10 cellular contexts compared by ENCODE assay signal in genomic region chr2:167844714-167845530, GRCh38.
DNase-seq lines count a peak whose midpoint lies in the region; ATAC-seq and TF ChIP-seq lines count a peak whose summit lies in the region.
"Had no signal": no experiment of that assay in that cellular context is flagged by ENCODE, and none has a peak within 500 bp of the region (broad histone marks: within the 10 kb centered on the region; RNA-seq: fewer than 3 reads in every experiment).

No MANE protein-coding gene starts in this region.

- peak overlapping the region; percentile 27 for H3K9ac ChIP-seq in endodermal cell (ENCODE audit: extremely low read depth, low read length, poor library complexity, severe bottlenecking)

- H3K4me3 ChIP-seq in GM23338, result no peak overlapping the region
- H3K4me3 ChIP-seq in endodermal cell (ENCODE audit: low read length), result peak overlapping the region; percentile 63

- intact Hi-C loops in activated T-helper 2 cell treated with anti-CD3 and anti-CD28 coated beads, Interferon-gamma antibody, Interleukin-2, Interleukin-4, amounts not matched to agents 10 μg/mL and 5 μg/mL and 100 μg/mL, durations not matched to agents 14 hours and 24 hours and 36 hours (cut with micrococcal nuclease), result no loop called here

- H3K4me3 Mint-ChIP-seq in GM23338, result no peak overlapping the region
- peak overlapping the region; percentile 40 for H3K4me3 Mint-ChIP-seq in endodermal cell
- no peak overlapping the region for H3K4me3 Mint-ChIP-seq in activated T-helper 2 cell treated with anti-CD3 and anti-CD28 coated beads, Interferon-gamma antibody, Interleukin-2, Interleukin-4, amounts not matched to agents 10 μg/mL and 5 μg/mL and 100 μg/mL, durations not matched to agents 14 hours and 24 hours and 36 hours (ENCODE audit: low read depth)
- H3K4me3 Mint-ChIP-seq: activated naive CD8-positive, alpha-beta T cell treated with anti-CD3 and anti-CD28 coated beads for 36 hours had no signal

- H3K27me3 ChIP-seq in GM23338 (ENCODE audit: insufficient read depth) (no peaks in the 10 kb centered on the region), endodermal cell (ENCODE audit: control insufficient read depth, insufficient read depth, low read length, poor library complexity, severe bottlenecking) (no peaks in the 10 kb centered on the region)

- H3K79me2 ChIP-seq in GM23338 (replicated peaks; ENCODE audit: insufficient read depth), result no peaks in the 10 kb centered on the region

- H4K20me1 ChIP-seq in GM23338 (replicated peaks; ENCODE audit: insufficient read depth), result no peaks in the 10 kb centered on the region

- H3K9me3 Mint-ChIP-seq in GM23338 (peaks cover 53% of the 10 kb centered on the region), endodermal cell (peaks cover 46% of the 10 kb centered on the region)
- H3K9me3 Mint-ChIP-seq in activated T-helper 2 cell treated with anti-CD3 and anti-CD28 coated beads, Interferon-gamma antibody, Interleukin-2, Interleukin-4, amounts not matched to agents 10 μg/mL and 5 μg/mL and 100 μg/mL, durations not matched to agents 14 hours and 24 hours and 36 hours, result no peaks in the 10 kb centered on the region

- H3K27ac Mint-ChIP-seq in GM23338 (peak overlapping the region; percentile 91), endodermal cell (peak overlapping the region; percentile 99)
- H3K27ac Mint-ChIP-seq in activated T-helper 2 cell treated with anti-CD3 and anti-CD28 coated beads, Interferon-gamma antibody, Interleukin-2, Interleukin-4, amounts not matched to agents 10 μg/mL and 5 μg/mL and 100 μg/mL, durations not matched to agents 14 hours and 24 hours and 36 hours, result no peak overlapping the region
- H3K27ac Mint-ChIP-seq: activated naive CD8-positive, alpha-beta T cell treated with anti-CD3 and anti-CD28 coated beads for 36 hours had no signal

- H3K9me3 ChIP-seq in endodermal cell (ENCODE audit: control insufficient read depth, low read length), result peaks cover 20% of the 10 kb centered on the region

- DNase-seq in Caki2 (ENCODE audit: low read depth) (peak; percentile 35), GM23338 (ENCODE audit: low spot score) (peak; percentile 63), NCI-H510A treated with DMSO at 0.1 percent for 48 hours (lab: John Stamatoyannopoulos, UW) (peak; percentile 40), endodermal cell (peak; percentile 97), NCI-H2227 treated with DMSO at 0.1 percent for 48 hours (lab: John Stamatoyannopoulos, UW) (no peak), H4 (ENCODE audit: low spot score) (no peak), GDM1 (lab: John Stamatoyannopoulos, UW) (no peak)
- no peak for DNase-seq in activated T-helper 2 cell treated with anti-CD3 and anti-CD28 coated beads, Interferon-gamma antibody, Interleukin-2, Interleukin-4, amounts not matched to agents 10 μg/mL and 5 μg/mL and 100 μg/mL, durations not matched to agents 14 hours and 24 hours and 36 hours (ENCODE audit: low spot score)
- DNase-seq: activated naive CD8-positive, alpha-beta T cell treated with anti-CD3 and anti-CD28 coated beads for 36 hours had no signal

- H3K27ac ChIP-seq in GM23338 (ENCODE audit: low read depth) (peak overlapping the region; percentile 84), endodermal cell (ENCODE audit: low read depth, low read length) (peak overlapping the region; percentile 55)
- H3K27ac ChIP-seq: epithelial cell of prostate had no signal

- 58 to 74% methylated on average over 7 to 9 of the region's 9 CpGs for WGBS in endodermal cell (ENCODE audit: insufficient coverage in 1 of 2, insufficient read length in 1 of 2), 2 experiments

- H2AFZ ChIP-seq in GM23338, result no peak overlapping the region

- H3K4me1 Mint-ChIP-seq in GM23338 (peaks cover 17% of the 10 kb centered on the region), endodermal cell (peaks cover 22% of the 10 kb centered on the region)
- peaks cover 14% of the 10 kb centered on the region for H3K4me1 Mint-ChIP-seq in activated T-helper 2 cell treated with anti-CD3 and anti-CD28 coated beads, Interferon-gamma antibody, Interleukin-2, Interleukin-4, amounts not matched to agents 10 μg/mL and 5 μg/mL and 100 μg/mL, durations not matched to agents 14 hours and 24 hours and 36 hours (ENCODE audit: low read depth)
- H3K4me1 Mint-ChIP-seq: activated naive CD8-positive, alpha-beta T cell treated with anti-CD3 and anti-CD28 coated beads for 36 hours had no signal

- ATAC-seq in GM23338, result peak; percentile 91

- no peak overlapping the region for H3K4me2 ChIP-seq in GM23338

- TF ChIP-seq CTCF in GM23338 (conservative IDR thresholded peaks at IDR 0.05; ENCODE audit: low read depth in 2 of 2) (peak; percentile 69 to 80), endodermal cell (conservative IDR thresholded peaks at IDR 0.05) (peak; percentile 85)

- in situ Hi-C loops in Caki2 (cut with HindIII; ENCODE audit: low pct_unique_long_range_greater_than_20kb, low sequenced_read_pairs), result no loop called here

- H3K4me1 ChIP-seq in GM23338 (ENCODE audit: insufficient read depth) (no peaks in the 10 kb centered on the region), endodermal cell (ENCODE audit: control insufficient read depth, insufficient read depth, low read length) (peaks cover 9% of the 10 kb centered on the region)

- H3F3A ChIP-seq in GM23338 (replicated peaks; ENCODE audit: low read depth), result no peaks in the 10 kb centered on the region

- H3K36me3 Mint-ChIP-seq in GM23338 (ENCODE audit: low read depth) (peaks cover 57% of the 10 kb centered on the region), endodermal cell (ENCODE audit: low read depth) (peaks cover 34% of the 10 kb centered on the region)
- H3K36me3 Mint-ChIP-seq in activated T-helper 2 cell treated with anti-CD3 and anti-CD28 coated beads, Interferon-gamma antibody, Interleukin-2, Interleukin-4, amounts not matched to agents 10 μg/mL and 5 μg/mL and 100 μg/mL, durations not matched to agents 14 hours and 24 hours and 36 hours (ENCODE audit: low read depth), result no peaks in the 10 kb centered on the region
- H3K36me3 Mint-ChIP-seq: activated naive CD8-positive, alpha-beta T cell treated with anti-CD3 and anti-CD28 coated beads for 36 hours had no signal

- H3K9me2 ChIP-seq in GM23338 (ENCODE audit: insufficient read depth), result no peaks in the 10 kb centered on the region; the same call in 1 of the 2 replicates

- H3K36me3 ChIP-seq in GM23338 (ENCODE audit: insufficient read depth) (no peaks in the 10 kb centered on the region), endodermal cell (ENCODE audit: control insufficient read depth, insufficient read depth, low read length) (no peaks in the 10 kb centered on the region)

- H3K27me3 Mint-ChIP-seq in GM23338 (ENCODE audit: insufficient read depth, low read depth, poor library complexity), result peaks cover 13% of the 10 kb centered on the region
- no peaks in the 10 kb centered on the region for H3K27me3 Mint-ChIP-seq in endodermal cell (ENCODE audit: insufficient read depth)
- peaks cover 5% of the 10 kb centered on the region for H3K27me3 Mint-ChIP-seq in activated T-helper 2 cell treated with anti-CD3 and anti-CD28 coated beads, Interferon-gamma antibody, Interleukin-2, Interleukin-4, amounts not matched to agents 10 μg/mL and 5 μg/mL and 100 μg/mL, durations not matched to agents 14 hours and 24 hours and 36 hours (ENCODE audit: low read depth)

TF ChIP-seq in GM23338, 12 proteins besides CTCF, POLR2A, EP300 and RAD21:
- 0 out of 2 replicates have a peak, but pooled peaks have one; percentile 2 for TF ChIP-seq CREB1 (CRISPR knock-in tag; IDR thresholded peaks at IDR 0.05; ENCODE audit: low read depth)
- TF ChIP-seq EZH2phosphoT487 (IDR thresholded peaks at IDR 0.05; ENCODE audit: unreplicated experiment), result no peak
- no peak for TF ChIP-seq ETS1 (IDR thresholded peaks at IDR 0.05)
- no peak for TF ChIP-seq NANOG (IDR thresholded peaks at IDR 0.05; ENCODE audit: borderline replicate concordance)

Comparison
In these comparisons a context has a peak if more than half of its experiments do, and no peak if none do; other contexts are left out.
1. DNase-seq: peak in Caki2 (single experiment), GM23338 (single experiment), NCI-H510A treated with DMSO at 0.1 percent for 48 hours (single experiment) and endodermal cell (single experiment); none in NCI-H2227 treated with DMSO at 0.1 percent for 48 hours (single experiment), H4 (single experiment), activated T-helper 2 cell treated with anti-CD3 and anti-CD28 coated beads, Interferon-gamma antibody, Interleukin-2, Interleukin-4, amounts not matched to agents 10 μg/mL and 5 μg/mL and 100 μg/mL, durations not matched to agents 14 hours and 24 hours and 36 hours (single experiment) and GDM1 (single experiment).